In the genomic region with DNA sequence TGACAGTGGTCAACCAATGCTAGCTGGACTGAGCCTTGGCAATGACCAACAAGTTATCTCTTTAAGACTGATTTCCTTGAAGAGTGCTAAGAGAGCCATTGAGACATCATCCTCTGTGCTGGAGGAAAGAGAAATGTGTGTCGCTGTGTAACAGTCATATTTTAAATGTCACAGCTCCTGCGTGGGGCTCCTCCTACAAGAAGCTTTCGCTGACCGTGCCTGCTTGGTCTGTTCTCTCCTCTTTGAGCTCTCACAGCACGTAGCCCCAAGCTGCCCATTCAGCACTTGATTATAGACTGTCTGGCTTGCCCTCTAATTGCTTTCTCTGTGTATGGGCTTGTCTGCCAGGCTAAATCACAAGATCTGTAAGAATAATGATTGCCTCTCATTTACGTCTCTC, we compare ENCODE assay signal across 23 cellular contexts.
A peak's percentile ranks its signal among the peaks of the same experiment; 100 is the strongest.
DNase-seq lines count a peak whose midpoint lies in the region; TF ChIP-seq lines count a peak whose summit lies in the region.
"Had no signal": no experiment of that assay in that cellular context is flagged by ENCODE, and none has a peak within 500 bp of the region (broad histone marks: within the 10 kb centered on the region; RNA-seq: fewer than 3 reads in every experiment).

No MANE protein-coding gene starts in this region.

- no peak for TF ChIP-seq EP300 in transverse colon (IDR thresholded peaks at IDR 0.05; ENCODE audit: low read depth)

- in situ Hi-C loops in transverse colon (cut with MboI; ENCODE audit: low pct_ligation_motif_present in 1 of 4, low pct_unique_long_range_greater_than_20kb in 1 of 4, low sequenced_read_pairs in 3 of 4) = no loop called here

- H3K4me1 Mint-ChIP-seq in brain (peaks cover 44% of the 10 kb centered on the region), neural progenitor cell (peaks cover 5% of the 10 kb centered on the region), type B pancreatic cell (ENCODE audit: unreplicated experiment) (peaks cover 43% of the 10 kb centered on the region), CD14-positive monocyte (no peaks in the 10 kb centered on the region)
- H3K4me1 Mint-ChIP-seq: B cell had no signal

- H3K9me3 Mint-ChIP-seq in brain (peaks cover 0 to 14% (median 0%) of the 10 kb centered on the region in 5 experiments), neural progenitor cell (no peaks in the 10 kb centered on the region), type B pancreatic cell (no peaks in the 10 kb centered on the region), CD14-positive monocyte (peaks cover 0 to 1% (median 0%) of the 10 kb centered on the region in 7 donors)
- H3K9me3 Mint-ChIP-seq: HFFc6; naive thymus-derived CD4-positive, alpha-beta T cell had no signal

- H3K4me3 ChIP-seq in neural progenitor cell (no peak overlapping the region), transverse colon (no peak overlapping the region)
- H3K4me3 ChIP-seq: adrenal gland had no signal

- no peaks in the 10 kb centered on the region for H4K20me1 ChIP-seq in neural progenitor cell (ENCODE audit: low read depth)

- H3K9ac ChIP-seq in neural progenitor cell = no peak overlapping the region
- H3K9ac ChIP-seq: parathyroid adenoma had no signal

- H3K4me3 Mint-ChIP-seq in brain (peak overlapping the region in 4 of 5 experiments; percentile 4 to 59 (median 50)), neural progenitor cell (no peak overlapping the region), type B pancreatic cell (peak overlapping the region; percentile 46), CD14-positive monocyte (no peak overlapping the region)
- H3K4me3 Mint-ChIP-seq: B cell; HFFc6; naive thymus-derived CD4-positive, alpha-beta T cell had no signal

- intact Hi-C loops in CD14-positive monocyte (cut with micrococcal nuclease) (no loop called here), transverse colon (cut with DNase I; ENCODE audit: low total_unique reads) (no loop called here)

- no peak overlapping the region for H2AFZ ChIP-seq in neural progenitor cell (replicated peaks)
- H2AFZ ChIP-seq: parathyroid adenoma had no signal

- H3K36me3 ChIP-seq in neural progenitor cell = no peaks in the 10 kb centered on the region
- no peaks in the 10 kb centered on the region for H3K36me3 ChIP-seq in transverse colon
- H3K36me3 ChIP-seq: adrenal gland, WERI-Rb-1 had no signal

- POLR2A ChIA-PET in HEK293T (lab: Yijun Ruan, JAX) = no interaction called here

- no peak for TF ChIP-seq CTCF in brain (conservative IDR thresholded peaks at IDR 0.05)
- no peak for TF ChIP-seq CTCF in neural progenitor cell (IDR thresholded peaks at IDR 0.05)
- no peak for TF ChIP-seq CTCF in type B pancreatic cell (conservative IDR thresholded peaks at IDR 0.05)
- TF ChIP-seq CTCF in CD14-positive monocyte (IDR thresholded peaks at IDR 0.05) = no peak
- TF ChIP-seq CTCF in transverse colon (IDR thresholded peaks at IDR 0.05) = no peak

- H3F3A ChIP-seq in neural progenitor cell (ENCODE audit: low read depth) = no peaks in the 10 kb centered on the region

- H3K79me2 ChIP-seq in neural progenitor cell (ENCODE audit: low read depth) = no peaks in the 10 kb centered on the region
- H3K79me2 ChIP-seq: parathyroid adenoma had no signal

- 80 to 83% methylated on average over 1 to 6 of the region's 6 CpGs for WGBS in transverse colon (ENCODE audit: low coverage in 1 of 2), 2 donors

- H3K27me3 Mint-ChIP-seq in brain = peaks cover 4% of the 10 kb centered on the region
- peaks cover 10% of the 10 kb centered on the region for H3K27me3 Mint-ChIP-seq in neural progenitor cell (ENCODE audit: insufficient read depth, low read depth)
- peaks cover 44% of the 10 kb centered on the region for H3K27me3 Mint-ChIP-seq in type B pancreatic cell
- H3K27me3 Mint-ChIP-seq in CD14-positive monocyte (ENCODE audit: low read depth in 3 of 3) = peaks cover 3 to 12% (median 7%) of the 10 kb centered on the region in 3 donors

- H3K27ac Mint-ChIP-seq in brain = peak overlapping the region; percentile 5 to 78 (median 46)
- H3K27ac Mint-ChIP-seq in neural progenitor cell = no peak overlapping the region
- H3K27ac Mint-ChIP-seq in type B pancreatic cell = no peak overlapping the region
- H3K27ac Mint-ChIP-seq in CD14-positive monocyte = no peak overlapping the region
- H3K27ac Mint-ChIP-seq: B cell; HFFc6; naive thymus-derived CD4-positive, alpha-beta T cell had no signal

- CTCF ChIA-PET in HEK293T (lab: Yijun Ruan, JAX) = no interaction called here

- H3K27ac ChIP-seq in neural progenitor cell (no peak overlapping the region), transverse colon (no peak overlapping the region)
- H3K27ac ChIP-seq: 22Rv1, adrenal gland, parathyroid adenoma, WERI-Rb-1 had no signal

- peaks cover 14% of the 10 kb centered on the region for H3K4me1 ChIP-seq in neural progenitor cell
- no peaks in the 10 kb centered on the region for H3K4me1 ChIP-seq in transverse colon
- H3K4me1 ChIP-seq: adrenal gland, parathyroid adenoma had no signal

- no peaks in the 10 kb centered on the region for H3K36me3 Mint-ChIP-seq in brain
- H3K36me3 Mint-ChIP-seq in neural progenitor cell = no peaks in the 10 kb centered on the region
- H3K36me3 Mint-ChIP-seq in type B pancreatic cell = no peaks in the 10 kb centered on the region
- H3K36me3 Mint-ChIP-seq in CD14-positive monocyte = no peaks in the 10 kb centered on the region
- H3K36me3 Mint-ChIP-seq: naive thymus-derived CD4-positive, alpha-beta T cell had no signal

- DNase-seq in NCI-H2081 (lab: John Stamatoyannopoulos, UW) (peak; percentile 31 to 76), NCI-H2081 treated with DMSO at 0.1 percent for 48 hours (lab: John Stamatoyannopoulos, UW) (no peak), neural progenitor cell (ENCODE audit: low spot score) (peak; percentile 79), type B pancreatic cell (ENCODE audit: extremely low spot score, unreplicated experiment) (peak; percentile 58), HEK293T (ENCODE audit: extremely low spot score) (no peak), CD14-positive monocyte (ENCODE audit: low spot score) (no peak), transverse colon (no peak)
- DNase-seq: activated gamma-delta T cell treated with Interleukin-2 at 50 U/mL for 16 hours; dermis blood vessel endothelial cell; foreskin melanocyte; HFFc6; kidney; mesenchymal stem cell; naive thymus-derived CD4-positive, alpha-beta T cell; NCI-H446 treated with DMSO at 0.1 percent for 48 hours; stimulated activated CD4-positive, alpha-beta T cell treated with anti-CD3 and anti-CD28 coated beads, Interleukin-4, amount 100 ng/mL, for 1 hour; stimulated activated naive CD8-positive, alpha-beta T cell treated with anti-CD3 and anti-CD28 coated beads, Interleukin-15, Interleukin-2, amounts not matched to agents 100 U/mL and 50 U/mL, for 24 hours; WERI-Rb-1 had no signal

- no peaks in the 10 kb centered on the region for H3K9me3 ChIP-seq in neural progenitor cell (ENCODE audit: low read depth)
- no peaks in the 10 kb centered on the region for H3K9me3 ChIP-seq in transverse colon
- H3K9me3 ChIP-seq: adrenal gland had no signal

- peaks cover 10% of the 10 kb centered on the region for H3K27me3 ChIP-seq in neural progenitor cell
- H3K27me3 ChIP-seq in transverse colon = no peaks in the 10 kb centered on the region
- H3K27me3 ChIP-seq: adrenal gland had no signal

- H3K4me2 ChIP-seq in neural progenitor cell = peak overlapping the region; percentile 52

- no peak for TF ChIP-seq POLR2A in transverse colon (IDR thresholded peaks at IDR 0.05)

TF ChIP-seq in HEK293T, 16 proteins besides CTCF, POLR2A, EP300 and RAD21:
- TF ChIP-seq CTBP1 (IDR thresholded peaks at IDR 0.05; ENCODE audit: borderline replicate concordance) (no peak), FOXM1 (IDR thresholded peaks at IDR 0.05; ENCODE audit: borderline replicate concordance) (no peak), FOXK2 (IDR thresholded peaks at IDR 0.05) (no peak), ARNT (IDR thresholded peaks at IDR 0.05) (no peak), ELF4 (IDR thresholded peaks at IDR 0.05) (no peak), SUZ12 (IDR thresholded peaks at IDR 0.05) (no peak), BHLHE40 (IDR thresholded peaks at IDR 0.05; ENCODE audit: borderline replicate concordance) (no peak), LEF1 (IDR thresholded peaks at IDR 0.05; ENCODE audit: borderline replicate concordance) (no peak), L3MBTL2 (conservative IDR thresholded peaks at IDR 0.05) (no peak), SP1 (IDR thresholded peaks at IDR 0.05) (no peak), HDGF (IDR thresholded peaks at IDR 0.05; ENCODE audit: borderline replicate concordance) (no peak), NFRKB (IDR thresholded peaks at IDR 0.05) (no peak), TARDBP (IDR thresholded peaks at IDR 0.05) (no peak), FOXA1 (IDR thresholded peaks at IDR 0.05) (no peak), ZNF384 (IDR thresholded peaks at IDR 0.05) (no peak)
- TF ChIP-seq, protein P1, sequence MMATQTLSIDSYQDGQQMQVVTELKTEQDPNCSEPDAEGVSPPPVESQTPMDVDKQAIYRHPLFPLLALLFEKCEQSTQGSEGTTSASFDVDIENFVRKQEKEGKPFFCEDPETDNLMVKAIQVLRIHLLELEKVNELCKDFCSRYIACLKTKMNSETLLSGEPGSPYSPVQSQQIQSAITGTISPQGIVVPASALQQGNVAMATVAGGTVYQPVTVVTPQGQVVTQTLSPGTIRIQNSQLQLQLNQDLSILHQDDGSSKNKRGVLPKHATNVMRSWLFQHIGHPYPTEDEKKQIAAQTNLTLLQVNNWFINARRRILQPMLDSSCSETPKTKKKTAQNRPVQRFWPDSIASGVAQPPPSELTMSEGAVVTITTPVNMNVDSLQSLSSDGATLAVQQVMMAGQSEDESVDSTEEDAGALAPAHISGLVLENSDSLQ (IDR thresholded peaks at IDR 0.05) = no peak

Comparison
In these comparisons a context has a peak if more than half of its experiments do, and no peak if none do; other contexts are left out.
1. DNase-seq: peak in NCI-H2081 (2 of 2), neural progenitor cell (single experiment) and type B pancreatic cell (single experiment); none in NCI-H2081 treated with DMSO at 0.1 percent for 48 hours (single experiment), HEK293T (single experiment), CD14-positive monocyte (single experiment) and transverse colon (single experiment).
2. H3K27ac Mint-ChIP-seq: peak in brain (5 of 5); none in neural progenitor cell (single experiment), type B pancreatic cell (single experiment) and CD14-positive monocyte (0 of 7).
3. H3K4me3 Mint-ChIP-seq: peak in brain (4 of 5) and type B pancreatic cell (single experiment); none in neural progenitor cell (single experiment) and CD14-positive monocyte (0 of 2).